Comparison of ENCODE assay signal across 10 cellular contexts in the genomic region with DNA sequence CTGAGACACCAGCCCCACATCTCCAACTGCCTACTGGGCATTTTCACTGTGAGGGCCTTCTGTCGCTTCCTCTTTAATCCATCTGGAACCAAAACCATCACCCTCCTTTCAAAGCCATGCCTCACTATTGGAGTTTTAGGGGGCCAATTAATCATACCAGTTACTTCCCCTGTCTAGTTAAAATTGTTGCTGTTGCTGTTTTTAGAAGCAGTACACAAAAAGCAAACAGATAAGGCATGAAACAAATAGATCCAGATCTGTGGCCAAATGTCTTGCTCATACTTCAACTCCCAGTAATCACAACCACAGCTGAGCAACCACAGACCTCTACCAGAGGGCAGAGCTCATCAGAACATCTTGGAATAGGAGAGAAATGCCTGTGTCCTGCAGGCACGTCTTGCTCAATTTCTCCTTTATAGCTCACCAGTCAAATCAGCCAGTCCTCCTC.
DNase-seq lines count a peak whose midpoint lies in the region; ATAC-seq and TF ChIP-seq lines count a peak whose summit lies in the region.
"Had no signal": no experiment of that assay in that cellular context is flagged by ENCODE, and none has a peak within 500 bp of the region (broad histone marks: within the 10 kb centered on the region; RNA-seq: fewer than 3 reads in every experiment).

No MANE protein-coding gene starts in this region.

- H3K36me3 ChIP-seq in ACC112 (ENCODE audit: insufficient read depth, low read length) = no peaks in the 10 kb centered on the region
- no peaks in the 10 kb centered on the region for H3K36me3 ChIP-seq in mucosa of descending colon (ENCODE audit: low read depth)
- no peaks in the 10 kb centered on the region for H3K36me3 ChIP-seq in naive thymus-derived CD4-positive, alpha-beta T cell (ENCODE audit: control insufficient read depth in 2 of 3, insufficient read depth in 3 of 3, low read length in 3 of 3)

- no peaks in the 10 kb centered on the region for H3K9me3 ChIP-seq in mucosa of descending colon
- H3K9me3 ChIP-seq in naive thymus-derived CD4-positive, alpha-beta T cell (ENCODE audit: control insufficient read depth in 2 of 3, low read length in 3 of 3) = no peaks in the 10 kb centered on the region

- H2AFZ ChIP-seq in ACC112 (ENCODE audit: low read length, unreplicated experiment) = no peak overlapping the region

- H3K27ac Mint-ChIP-seq in naive thymus-derived CD4-positive, alpha-beta T cell = no peak overlapping the region

- no peak for TF ChIP-seq CTCF in mucosa of descending colon (IDR thresholded peaks at IDR 0.05)

- intact Hi-C loops in mucosa of descending colon (cut with DNase I, micrococcal nuclease) = no loop called here
- intact Hi-C loops in naive thymus-derived CD4-positive, alpha-beta T cell (cut with micrococcal nuclease) = no loop called here

- H3K9me3 Mint-ChIP-seq in naive thymus-derived CD4-positive, alpha-beta T cell = no peaks in the 10 kb centered on the region

- H3K4me1 ChIP-seq in ACC112 (ENCODE audit: control insufficient read depth, insufficient read depth, low read length, unreplicated experiment) (peaks cover 12% of the 10 kb centered on the region), mucosa of descending colon (ENCODE audit: low read depth) (no peaks in the 10 kb centered on the region)
- H3K4me1 ChIP-seq in naive thymus-derived CD4-positive, alpha-beta T cell (ENCODE audit: control insufficient read depth in 2 of 2, insufficient read depth in 2 of 2, low read length in 2 of 2) = no peaks in the 10 kb centered on the region

- H3K79me2 ChIP-seq in ACC112 (ENCODE audit: control insufficient read depth, insufficient read depth, low read length, unreplicated experiment) = no peaks in the 10 kb centered on the region

- H3K4me3 ChIP-seq in ACC112 (ENCODE audit: low read depth, low read length) = peak overlapping the region; percentile 50
- H3K4me3 ChIP-seq in mucosa of descending colon = no peak overlapping the region
- no peak overlapping the region for H3K4me3 ChIP-seq in naive thymus-derived CD4-positive, alpha-beta T cell (ENCODE audit: low read length)

- ATAC-seq in mucosa of descending colon = peak; percentile 32
- no peak for ATAC-seq in HG03469 (IDR thresholded peaks at IDR 0.05; ENCODE audit: unreplicated experiment)
- ATAC-seq in naive thymus-derived CD4-positive, alpha-beta T cell = no peak

- POLR2A ChIA-PET in naive thymus-derived CD4-positive, alpha-beta T cell (lab: Charles Lee) = no interaction called here

- H3K4me3 Mint-ChIP-seq in naive thymus-derived CD4-positive, alpha-beta T cell = no peak overlapping the region

- H3K4me1 Mint-ChIP-seq in naive thymus-derived CD4-positive, alpha-beta T cell = peaks cover 0 to 5% (median 0%) of the 10 kb centered on the region in 7 donors

- peak overlapping the region; percentile 84 for H3K27ac ChIP-seq in ACC112 (ENCODE audit: low read depth, low read length)
- no peak overlapping the region for H3K27ac ChIP-seq in naive thymus-derived CD4-positive, alpha-beta T cell (ENCODE audit: low read depth, low read length)
- H3K27ac ChIP-seq: C4-2B, RWPE1 had no signal

- no peaks in the 10 kb centered on the region for H3K27me3 ChIP-seq in ACC112 (ENCODE audit: insufficient read depth, low read length)
- no peaks in the 10 kb centered on the region for H3K27me3 ChIP-seq in naive thymus-derived CD4-positive, alpha-beta T cell (ENCODE audit: control insufficient read depth in 2 of 2, insufficient read depth in 2 of 2, low read length in 2 of 2)

- CTCF ChIA-PET in naive thymus-derived CD4-positive, alpha-beta T cell (lab: Charles Lee) = no interaction called here

- H3K36me3 Mint-ChIP-seq in naive thymus-derived CD4-positive, alpha-beta T cell = peaks cover 0 to 4% (median 0%) of the 10 kb centered on the region in 5 donors

- peak; percentile 87 for DNase-seq in NCI-H226
- DNase-seq in cerebellum (ENCODE audit: low spot score) = peak; percentile 6
- DNase-seq in mucosa of descending colon = no peak
- DNase-seq in naive thymus-derived CD4-positive, alpha-beta T cell = no peak
- DNase-seq in activated T-cell treated with anti-CD3 and anti-CD28 coated beads, Interleukin-2, amount 50 U/mL, for 1 hour = no peak
- no peak for DNase-seq in NCI-H1436 treated with DMSO at 0.1 percent for 48 hours (lab: John Stamatoyannopoulos, UW)

- H3K27me3 Mint-ChIP-seq in naive thymus-derived CD4-positive, alpha-beta T cell = no peaks in the 10 kb centered on the region

Comparison
In these comparisons a context has a peak if more than half of its experiments do, and no peak if none do; other contexts are left out.
1. DNase-seq: peak in NCI-H226 (single experiment) and cerebellum (single experiment); none in mucosa of descending colon (0 of 3), naive thymus-derived CD4-positive, alpha-beta T cell (0 of 9), activated T-cell treated with anti-CD3 and anti-CD28 coated beads, Interleukin-2, amount 50 U/mL, for 1 hour (single experiment) and NCI-H1436 treated with DMSO at 0.1 percent for 48 hours (single experiment).